1 cellular context compared by ENCODE assay signal in genomic region chr7:100246121-100246864, GRCh38. TPM values are rescaled to one million over a fixed set of nuclear protein-coding genes. Genes with fewer than 3 reads are reported as not detected.
"Had no signal": no experiment of that assay in that cellular context is flagged by ENCODE, and none has a peak within 500 bp of the region (broad histone marks: within the 10 kb centered on the region; RNA-seq: fewer than 3 reads in every experiment).

No MANE protein-coding gene starts in this region.

RNA-seq across cellular contexts. Expression of gene PVRIG, which starts 26.5 kb away (rescaled TPM):
- total RNA-seq: foreskin keratinocyte had no signal
